ENCODE assay signal across 1 cellular context in the genomic region with DNA sequence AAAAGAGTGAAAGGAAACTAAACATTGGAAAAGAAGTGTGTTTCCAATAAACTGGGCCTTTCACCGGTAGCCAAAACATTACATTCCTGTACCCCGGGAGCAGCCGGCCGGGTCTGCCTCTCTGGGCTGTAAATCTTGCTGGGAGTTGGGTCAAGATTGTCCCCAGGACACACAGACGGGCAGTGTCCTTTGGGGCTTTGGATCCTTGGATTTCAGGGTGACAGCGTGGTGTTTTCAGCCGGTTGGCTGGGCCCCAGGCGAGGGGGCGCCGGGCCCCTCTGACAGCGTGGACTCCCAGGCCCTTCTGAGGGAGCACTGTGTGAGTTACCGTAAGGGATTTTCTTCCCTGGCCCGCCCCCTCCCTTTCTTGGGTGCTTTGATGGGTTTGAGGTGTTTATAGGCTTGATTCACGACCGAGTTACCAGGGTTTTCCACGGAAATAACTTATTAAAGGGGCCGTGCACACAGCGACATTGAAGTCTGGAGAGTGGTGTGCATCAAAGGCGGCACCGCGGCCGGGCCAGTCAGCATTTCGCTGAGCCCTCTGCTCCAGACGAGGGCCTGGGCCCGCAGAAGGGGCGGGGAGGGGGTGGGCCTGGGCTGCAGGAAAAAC.
A peak's percentile ranks its signal among the peaks of the same experiment; 100 is the strongest.
TF ChIP-seq lines count a peak whose summit lies in the region.

No MANE protein-coding gene starts in this region.

TF ChIP-seq in IMR-90, 13 proteins besides CTCF, POLR2A, EP300 and RAD21:
- no peak for TF ChIP-seq RCOR1 (IDR thresholded peaks at IDR 0.05; ENCODE audit: insufficient replicate concordance, low read length)
- 0 out of 2 replicates have a peak, but pooled peaks have one; percentile 16 for TF ChIP-seq MAZ (IDR thresholded peaks at IDR 0.05; ENCODE audit: borderline replicate concordance, low read depth, low read length)
- TF ChIP-seq CEBPB (IDR thresholded peaks at IDR 0.05; ENCODE audit: low read depth, low read length), result no peak
